1 cellular context compared by ENCODE assay signal in genomic region chr6:53634184-53634631, GRCh38.
TF ChIP-seq lines count a peak whose summit lies in the region.

No MANE protein-coding gene starts in this region.

TF ChIP-seq in GM12878, 131 proteins besides CTCF, POLR2A, EP300 and RAD21 (continued from another document):
- TF ChIP-seq NKRF (conservative IDR thresholded peaks at IDR 0.05) (no peak), ATF7 (IDR thresholded peaks at IDR 0.05; ENCODE audit: low read depth) (0 out of 2 replicates have a peak, but pooled peaks have one; percentile 16), ZNF384 (IDR thresholded peaks at IDR 0.05; ENCODE audit: borderline replicate concordance, low read depth, low read length) (peak; percentile 59; the same call in 1 of the 2 replicates), ZNF217 (IDR thresholded peaks at IDR 0.05) (no peak), ZBTB33 (IDR thresholded peaks at IDR 0.05) (no peak), IKZF1 (conservative IDR thresholded peaks at IDR 0.05) (no peak), LARP7 (IDR thresholded peaks at IDR 0.05) (no peak)
